Comparison of ENCODE assay signal across 1 cellular context in the genomic region with DNA sequence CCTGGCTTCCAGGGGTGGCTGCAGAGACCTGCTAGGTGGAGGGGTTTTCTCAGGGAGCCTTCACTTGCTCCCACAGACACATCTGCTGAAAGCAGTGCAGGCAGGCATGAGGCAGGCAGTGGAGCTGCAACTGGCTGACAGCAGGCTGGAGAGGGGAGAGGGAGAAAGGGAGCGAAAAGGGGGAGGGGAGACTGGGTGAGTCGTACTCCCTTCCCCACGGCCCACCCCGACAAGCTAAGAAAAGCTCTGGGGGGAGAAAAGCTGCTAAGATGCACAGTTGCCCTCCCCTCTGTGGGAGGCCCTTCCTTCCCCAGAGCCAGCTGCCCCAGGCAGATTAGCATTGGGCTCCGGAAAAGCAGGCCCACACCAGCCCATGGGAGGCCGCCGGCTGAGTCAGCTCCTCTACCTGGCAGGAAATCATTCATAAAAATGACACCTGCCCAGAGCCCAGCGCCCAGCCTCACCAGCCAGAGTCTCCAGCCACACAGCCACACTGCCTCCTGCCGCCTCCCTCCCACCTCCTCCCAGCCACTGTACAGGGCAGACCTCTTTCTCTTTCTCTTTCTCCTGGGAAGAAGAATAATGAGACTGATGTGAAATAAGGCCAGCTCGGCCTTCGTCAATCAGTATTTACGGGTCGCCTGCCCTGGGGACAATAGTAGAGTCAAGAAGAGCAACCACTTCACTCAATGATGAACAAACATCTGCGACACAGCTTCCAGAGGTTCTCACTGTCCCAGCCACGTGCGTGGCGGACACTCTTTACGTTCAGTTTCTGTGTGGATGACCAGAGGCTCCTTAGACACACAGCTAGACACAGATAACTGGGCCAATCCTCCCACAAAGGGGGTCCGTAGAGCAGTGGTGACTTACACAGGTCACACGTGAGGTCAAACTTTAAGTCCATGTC.
TF ChIP-seq lines count a peak whose summit lies in the region.

No MANE protein-coding gene starts in this region.

TF ChIP-seq in H1, 55 proteins besides CTCF, POLR2A, EP300 and RAD21:
- TF ChIP-seq GABPA (IDR thresholded peaks at IDR 0.05; ENCODE audit: borderline replicate concordance, insufficient read depth, low read length), result peak; percentile 10; the same call in 1 of the 2 replicates
- TF ChIP-seq CREB1 (IDR thresholded peaks at IDR 0.05), result no peak
- TF ChIP-seq CEBPB (IDR thresholded peaks at IDR 0.05; ENCODE audit: low read depth, low read length), result no peak
- no peak for TF ChIP-seq SIX5 (IDR thresholded peaks at IDR 0.05; ENCODE audit: low read depth, low read length)
- no peak for TF ChIP-seq CBX8 (IDR thresholded peaks at IDR 0.05; ENCODE audit: borderline replicate concordance, low read depth, low read length)
- no peak for TF ChIP-seq BCL11A (IDR thresholded peaks at IDR 0.05; ENCODE audit: low read depth in 2 of 2, low read length in 2 of 2)
- TF ChIP-seq KDM1A (IDR thresholded peaks at IDR 0.05; ENCODE audit: borderline replicate concordance, low read length), result no peak
- TF ChIP-seq TAF7 (optimal IDR thresholded peaks at IDR 0.05; ENCODE audit: borderline replicate concordance, low read depth, low read length), result no peak
- TF ChIP-seq RXRA (IDR thresholded peaks at IDR 0.05; ENCODE audit: insufficient read depth, low read depth, low read length), result no peak
- TF ChIP-seq USF2 (IDR thresholded peaks at IDR 0.05; ENCODE audit: low read length), result no peak
- 0 out of 2 replicates have a peak, but pooled peaks have one; percentile 11 for TF ChIP-seq TCF12 (IDR thresholded peaks at IDR 0.05; ENCODE audit: low read depth, low read length)
- no peak for TF ChIP-seq CBX5 (IDR thresholded peaks at IDR 0.05; ENCODE audit: low read depth, low read length)
- no peak for TF ChIP-seq ZNF274 (IDR thresholded peaks at IDR 0.05; ENCODE audit: borderline replicate concordance, extremely low read depth, low read length)
- no peak for TF ChIP-seq JUN (IDR thresholded peaks at IDR 0.05; ENCODE audit: low read depth, low read length)
- TF ChIP-seq CTBP2 (IDR thresholded peaks at IDR 0.05; ENCODE audit: borderline replicate concordance, insufficient read depth, insufficient read length, low read length), result no peak
- no peak for TF ChIP-seq SUZ12 (IDR thresholded peaks at IDR 0.05; ENCODE audit: low read length)
- no peak for TF ChIP-seq SIN3A (conservative IDR thresholded peaks at IDR 0.05 in 1 of 2, IDR thresholded peaks at IDR 0.05 in 1 of 2; ENCODE audit: low read depth in 1 of 2, low read length in 2 of 2)
- TF ChIP-seq BRCA1 (IDR thresholded peaks at IDR 0.05; ENCODE audit: low read depth, low read length), result no peak
- no peak for TF ChIP-seq TEAD4 (IDR thresholded peaks at IDR 0.05; ENCODE audit: low read depth, low read length)
- no peak for TF ChIP-seq SP4 (IDR thresholded peaks at IDR 0.05; ENCODE audit: low read length)
- TF ChIP-seq JUND (IDR thresholded peaks at IDR 0.05; ENCODE audit: low read length), result peak; percentile 28; the same call in 1 of the 2 replicates
- no peak for TF ChIP-seq EGR1 (IDR thresholded peaks at IDR 0.05; ENCODE audit: borderline replicate concordance, low read depth, low read length)
TF ChIP-seq in H1: peak in this region for 3.
